32 cellular contexts compared by ENCODE assay signal in genomic region chr16:24863582-24864437, GRCh38. TPM values are rescaled to one million over a fixed set of nuclear protein-coding genes. Genes with fewer than 3 reads are reported as not detected.
"Had no signal": no experiment of that assay in that cellular context is flagged by ENCODE, and none has a peak within 500 bp of the region (broad histone marks: within the 10 kb centered on the region; RNA-seq: fewer than 3 reads in every experiment).

No MANE protein-coding gene starts in this region.

- H3K4me1 Mint-ChIP-seq: activated CD4-positive, alpha-beta T cell treated with anti-CD3 and anti-CD28 coated beads, Interleukin-2, amount 10 ng/mL, durations not matched to agents 7 days and 5 days had no signal

- H3K4me2 ChIP-seq: SK-N-SH had no signal

- H3K27me3 ChIP-seq: brain microvascular endothelial cell, MG63, Peyer's patch had no signal

- H3K36me3 ChIP-seq: brain microvascular endothelial cell, MG63, SJSA1 had no signal

- H3K27ac ChIP-seq: brain microvascular endothelial cell, Peyer's patch, SJSA1 had no signal

- H3K4me3 ChIP-seq: MG63, Peyer's patch, SJSA1 had no signal

- H3K4me3 Mint-ChIP-seq: activated CD4-positive, alpha-beta T cell treated with anti-CD3 and anti-CD28 coated beads, Interleukin-2, amount 10 ng/mL, durations not matched to agents 7 days and 5 days; activated naive CD8-positive, alpha-beta T cell treated with anti-CD3 and anti-CD28 coated beads for 36 hours; activated T-cell treated with anti-CD3 and anti-CD28 coated beads, Interleukin-2, amount 50 U/mL, for 4 hours; activated T-helper 1 cell treated with anti-CD3 and anti-CD28 coated beads, Interleukin-12 subunit alpha, Interleukin-12 subunit beta, Interleukin-2, Interleukin-4 antibody, amounts not matched to agents 30 ng/mL and 10 ng/mL and 1 ng/mL, durations not matched to agents 14 hours and 24 hours and 36 hours; T-helper 1 cell treated with Interleukin-12 subunit alpha and Interleukin-12 subunit beta and Interleukin-4 antibody, amounts not matched to agents 30 μg/mL and 1 μg/mL, for 36 hours; T-helper 2 cell treated with Interferon-gamma antibody and Interleukin-4, amounts not matched to agents 5 μg/mL and 100 μg/mL, for 36 hours had no signal

- ATAC-seq: activated T-cell treated with anti-CD3 and anti-CD28 coated beads, Interleukin-2, amount 50 U/mL, for 4 hours; PC-3 had no signal

- H3K27ac Mint-ChIP-seq: activated CD4-positive, alpha-beta T cell treated with anti-CD3 and anti-CD28 coated beads, Interleukin-2, amount 10 ng/mL, durations not matched to agents 7 days and 5 days; activated naive CD8-positive, alpha-beta T cell treated with anti-CD3 and anti-CD28 coated beads for 36 hours; activated T-helper 1 cell treated with anti-CD3 and anti-CD28 coated beads, Interleukin-12 subunit alpha, Interleukin-12 subunit beta, Interleukin-2, Interleukin-4 antibody, amounts not matched to agents 30 ng/mL and 10 ng/mL and 1 ng/mL, durations not matched to agents 14 hours and 24 hours and 36 hours; T-helper 1 cell treated with Interleukin-12 subunit alpha and Interleukin-12 subunit beta and Interleukin-4 antibody, amounts not matched to agents 30 μg/mL and 1 μg/mL, for 36 hours; T-helper 2 cell treated with Interferon-gamma antibody and Interleukin-4, amounts not matched to agents 5 μg/mL and 100 μg/mL, for 36 hours had no signal

- H3K9me3 ChIP-seq: Peyer's patch had no signal

- DNase-seq: activated CD4-positive, alpha-beta T cell treated with anti-CD3 and anti-CD28 coated beads, Interleukin-2, amount 10 ng/mL, durations not matched to agents 7 days and 5 days; activated CD4-positive, alpha-beta T cell treated with anti-CD3 and anti-CD28 coated beads, Interleukin-2, amount 50 U/mL, for 48 hours; activated CD8-positive, alpha-beta memory T cell treated with anti-CD3 and anti-CD28 coated beads, Interleukin-2, amount 50 U/mL, for 4 hours; activated naive CD4-positive, alpha-beta T cell; activated naive CD4-positive, alpha-beta T cell treated with anti-CD3 and anti-CD28 coated beads, Interleukin-2, amount 50 U/mL, for 16 hours; activated naive CD8-positive, alpha-beta T cell treated with anti-CD3 and anti-CD28 coated beads for 36 hours; activated T-cell treated with anti-CD3 and anti-CD28 coated beads for 4 hours; activated T-cell treated with anti-CD3 and anti-CD28 coated beads, Interleukin-2, amount 50 U/mL, for 4 hours; amniotic stem cell; aorta; brain microvascular endothelial cell; central memory CD4-positive, alpha-beta T cell; Karpas-422; KBM-7; MG63; NCI-H1048; NCI-H1105 treated with DMSO at 0.1 percent for 48 hours; NCI-H1436 treated with DMSO at 0.1 percent for 48 hours; NCI-H187 treated with DMSO at 0.1 percent for 48 hours; NCI-H345; NCI-H524 treated with DMSO at 0.1 percent for 48 hours; NK-92 treated with Interleukin-12 subunit alpha and Interleukin-12 subunit beta, amount 100 ng/mL, for 24 hours; PC-3; Peyer's patch; RPMI8226; SHP77 treated with DMSO at 0.1 percent for 48 hours; SK-N-SH had no signal

- H3K9me2 ChIP-seq: SK-N-SH had no signal

- H3K4me1 ChIP-seq: SJSA1 had no signal

RNA-seq across cellular contexts. Expression of gene SLC5A11, which starts 18.0 kb away (rescaled TPM):
- total RNA-seq: activated CD4-positive, alpha-beta T cell treated with anti-CD3 and anti-CD28 coated beads, Interleukin-2, amount 10 ng/mL, durations not matched to agents 7 days and 5 days; aorta; NCI-H460 had no signal
- polyA plus RNA-seq: SK-N-SH had no signal
